In genomic region chr6:149271348-149272340, GRCh38 we compare ENCODE assay signal across 8 cellular contexts. TPM values are rescaled to one million over a fixed set of nuclear protein-coding genes. Genes with fewer than 3 reads are reported as not detected.
A peak's percentile ranks its signal among the peaks of the same experiment; 100 is the strongest.
DNase-seq lines count a peak whose midpoint lies in the region; ATAC-seq and TF ChIP-seq lines count a peak whose summit lies in the region.

No MANE protein-coding gene starts in this region.

- WGBS in right cardiac atrium: 75% methylated on average over 8 of the region's 8 CpGs
- 83% methylated on average over 8 of the region's 8 CpGs for WGBS in suprapubic skin

- TF ChIP-seq EP300 in suprapubic skin (IDR thresholded peaks at IDR 0.05): no peak

- DNase-seq in left cardiac atrium: peak; percentile 34
- DNase-seq in right cardiac atrium: no peak
- DNase-seq in activated T-cell treated with anti-CD3 and anti-CD28 coated beads for 4 hours: peak; percentile 81
- DNase-seq in suprapubic skin (ENCODE audit: low spot score in 2 of 2): no peak
- no peak for DNase-seq in NCI-H1105 (lab: John Stamatoyannopoulos, UW)

- TF ChIP-seq POLR2A in suprapubic skin (IDR thresholded peaks at IDR 0.05): no peak

- H3K4me1 ChIP-seq in right cardiac atrium (ENCODE audit: control insufficient read depth, insufficient read depth, low read length) (no peaks in the 10 kb centered on the region), neutrophil (ENCODE audit: control insufficient read depth in 1 of 2, insufficient read depth in 1 of 2, low read depth in 1 of 2, low read length in 1 of 2) (peaks cover 78 to 81% of the 10 kb centered on the region in 2 experiments), suprapubic skin (no peaks in the 10 kb centered on the region)

- ATAC-seq in left cardiac atrium (peak; percentile 15 to 56), right cardiac atrium (no peak), HG03571 (IDR thresholded peaks at IDR 0.05; ENCODE audit: unreplicated experiment) (peak; percentile 58), HG02970 (IDR thresholded peaks at IDR 0.05; ENCODE audit: low FRiP score, unreplicated experiment) (no peak)

- H3K36me3 ChIP-seq in neutrophil (no peaks in the 10 kb centered on the region), suprapubic skin (no peaks in the 10 kb centered on the region)

- H3K27me3 ChIP-seq in right cardiac atrium (ENCODE audit: control insufficient read depth, insufficient read depth): no peaks in the 10 kb centered on the region
- no peaks in the 10 kb centered on the region for H3K27me3 ChIP-seq in neutrophil
- no peaks in the 10 kb centered on the region for H3K27me3 ChIP-seq in suprapubic skin

- intact Hi-C loops in left cardiac atrium (cut with DNase I): no loop called here
- intact Hi-C loops in right cardiac atrium (cut with DNase I): no loop called here

- TF ChIP-seq CTCF in neutrophil (IDR thresholded peaks at IDR 0.05) (no peak), suprapubic skin (IDR thresholded peaks at IDR 0.05) (no peak)

- H3K9me3 ChIP-seq in right cardiac atrium (ENCODE audit: control insufficient read depth, low read length): peaks cover 2% of the 10 kb centered on the region
- no peaks in the 10 kb centered on the region for H3K9me3 ChIP-seq in neutrophil
- H3K9me3 ChIP-seq in suprapubic skin: no peaks in the 10 kb centered on the region

- H3K4me3 ChIP-seq in right cardiac atrium (ENCODE audit: low read length): no peak overlapping the region
- H3K4me3 ChIP-seq in neutrophil (ENCODE audit: low read depth in 1 of 2, low read length in 1 of 2): peak overlapping the region; percentile 51 to 58
- no peak overlapping the region for H3K4me3 ChIP-seq in suprapubic skin

- H3K27ac ChIP-seq in right cardiac atrium (ENCODE audit: low read length) (no peak overlapping the region), neutrophil (peak overlapping the region; percentile 96), suprapubic skin (no peak overlapping the region)

RNA-seq across cellular contexts. Expression of gene TAB2, which starts 45.9 kb away (rescaled TPM):
- 10 to 100 TPM; 45.6 to 56.3 TPM for total RNA-seq in left cardiac atrium
- 10 to 100 TPM; 62.7 to 73.9 (median 66.5) TPM for total RNA-seq in right cardiac atrium
- polyA plus RNA-seq in right cardiac atrium: 27.8 TPM
- total RNA-seq in suprapubic skin: 10 to 100 TPM; 49.8 to 81.8 (median 74.1) TPM

Comparison
In these comparisons a context has a peak if more than half of its experiments do, and no peak if none do; other contexts are left out.
1. ATAC-seq: peak in left cardiac atrium (2 of 2) and HG03571 (single experiment); none in right cardiac atrium (0 of 2) and HG02970 (single experiment).
2. DNase-seq: peak in left cardiac atrium (single experiment) and activated T-cell treated with anti-CD3 and anti-CD28 coated beads for 4 hours (single experiment); none in right cardiac atrium (0 of 3), suprapubic skin (0 of 2) and NCI-H1105 (single experiment).
3. H3K4me3 ChIP-seq: peak in neutrophil (2 of 2); none in right cardiac atrium (single experiment) and suprapubic skin (single experiment).